In genomic region chr1:235068155-235069121, GRCh38 we compare ENCODE assay signal across 9 cellular contexts.
DNase-seq lines count a peak whose midpoint lies in the region; ATAC-seq and TF ChIP-seq lines count a peak whose summit lies in the region.
"Had no signal": no experiment of that assay in that cellular context is flagged by ENCODE, and none has a peak within 500 bp of the region (broad histone marks: within the 10 kb centered on the region; RNA-seq: fewer than 3 reads in every experiment).

No MANE protein-coding gene starts in this region.

- H3K4me3 ChIP-seq in fibroblast of pulmonary artery (replicated peaks; ENCODE audit: low read depth, low read length) = no peak overlapping the region

- no peak for ATAC-seq in HG02870 (IDR thresholded peaks at IDR 0.05; ENCODE audit: unreplicated experiment)
- ATAC-seq: activated CD8-positive, alpha-beta memory T cell treated with anti-CD3 and anti-CD28 coated beads, Interleukin-2, amount 10 ng/mL, durations not matched to agents 7 days and 5 days had no signal

- peak; percentile 65 for DNase-seq in COLO668 (lab: John Stamatoyannopoulos, UW; ENCODE audit: unreplicated experiment)
- DNase-seq in RPMI7951 (ENCODE audit: low read depth) = peak; percentile 77
- peak; percentile 67 for DNase-seq in fibroblast of pulmonary artery (ENCODE audit: low read depth)
- peak; percentile 94 for DNase-seq in renal cortical epithelial cell (ENCODE audit: low read depth)
- no peak for DNase-seq in SKM-1 treated with dmso at 0.1 percent for 144 hours (lab: John Stamatoyannopoulos, UW; ENCODE audit: unreplicated experiment)
- DNase-seq in foreskin melanocyte = no peak
- DNase-seq in activated gamma-delta T cell (lab: John Stamatoyannopoulos, UW) = no peak
- DNase-seq: activated CD8-positive, alpha-beta memory T cell treated with anti-CD3 and anti-CD28 coated beads, Interleukin-2, amount 10 ng/mL, durations not matched to agents 7 days and 5 days had no signal

- TF ChIP-seq CTCF in fibroblast of pulmonary artery (IDR thresholded peaks at IDR 0.05; ENCODE audit: low read length, missing control alignments) = no peak

Comparison
In these comparisons a context has a peak if more than half of its experiments do, and no peak if none do; other contexts are left out.
1. DNase-seq: peak in COLO668 (single experiment), RPMI7951 (single experiment), fibroblast of pulmonary artery (single experiment) and renal cortical epithelial cell (single experiment); none in SKM-1 treated with dmso at 0.1 percent for 144 hours (single experiment), foreskin melanocyte (single experiment) and activated gamma-delta T cell (single experiment).